Comparison of ENCODE assay signal across 8 cellular contexts in the genomic region with DNA sequence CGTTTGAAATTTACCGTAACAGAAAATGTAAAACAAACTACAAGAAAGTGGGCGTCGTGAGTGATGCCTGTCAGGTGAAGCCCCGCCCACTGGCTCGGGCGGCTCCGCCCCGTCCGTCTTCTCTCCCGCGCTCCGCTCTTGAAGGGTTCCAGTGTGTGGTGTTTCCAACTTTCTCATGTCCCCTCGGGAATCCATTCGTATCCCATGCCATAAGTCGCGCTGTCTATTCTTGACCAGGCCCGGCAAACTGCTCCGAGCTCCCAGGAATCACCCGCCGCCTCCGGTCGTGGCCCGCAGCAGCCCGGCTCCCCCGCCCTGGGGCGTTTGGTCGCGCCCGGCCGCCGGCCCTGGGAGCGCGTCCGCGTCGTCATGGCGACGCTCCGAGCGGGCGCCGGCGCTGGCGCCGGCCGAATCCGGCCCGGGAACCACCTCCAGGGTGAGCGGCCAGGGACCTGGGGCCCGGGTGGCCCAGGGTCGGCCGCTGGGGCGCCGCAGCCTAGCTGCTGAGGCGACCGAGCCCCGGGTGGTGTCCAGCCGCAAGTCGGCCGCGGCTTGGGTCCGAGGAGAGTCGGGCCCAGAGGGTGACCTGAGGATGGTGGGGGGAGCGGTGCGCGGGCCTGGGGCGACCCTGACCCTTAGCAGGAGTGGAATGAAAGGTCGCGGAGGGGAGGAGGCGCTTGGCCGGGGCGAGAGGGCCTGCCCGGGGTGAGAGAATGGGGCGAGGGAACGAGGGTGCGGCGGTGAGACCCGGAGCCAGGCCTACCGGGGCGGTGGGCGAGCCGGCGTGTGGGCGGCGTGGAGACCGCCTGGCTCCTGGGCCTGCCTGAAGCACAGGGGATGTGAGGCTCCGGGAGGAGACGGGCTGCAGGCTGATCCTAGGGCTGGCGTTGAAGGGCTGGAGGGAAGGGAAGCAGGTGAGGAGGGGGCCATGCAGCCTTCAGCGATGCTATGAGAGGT. TPM values are rescaled to one million over a fixed set of nuclear protein-coding genes. Genes with fewer than 3 reads are reported as not detected.
DNase-seq lines count a peak whose midpoint lies in the region; ATAC-seq and TF ChIP-seq lines count a peak whose summit lies in the region.

A gene (plus strand): TSS at position 375 of the 957 bp plus-strand sequence. CDS start 1,683 bp downstream, outside the sequence.

- TF ChIP-seq CTCF in activated B cell treated with CpG ODN at 0.5 μM for 24 hours (IDR thresholded peaks at IDR 0.05) (no peak), left lung (IDR thresholded peaks at IDR 0.05) (no peak)

- POLR2A ChIA-PET in activated B cell treated with CpG ODN at 0.5 μM for 24 hours (lab: Charles Lee) = no interaction called here

- no peaks in the 10 kb centered on the region for H3K9me3 Mint-ChIP-seq in activated B cell treated with CpG ODN at 0.5 μM for 24 hours
- H3K9me3 Mint-ChIP-seq in dendritic cell treated with granulocyte-macrophage colony-stimulating factor and Interleukin-4, amounts not matched to agents 40 ng/mL and 50 ng/mL, for 4 days = no peaks in the 10 kb centered on the region

- peaks cover 9% of the 10 kb centered on the region for H3K4me1 Mint-ChIP-seq in activated B cell treated with CpG ODN at 0.5 μM for 24 hours
- peaks cover 6% of the 10 kb centered on the region for H3K4me1 Mint-ChIP-seq in dendritic cell treated with granulocyte-macrophage colony-stimulating factor and Interleukin-4, amounts not matched to agents 40 ng/mL and 50 ng/mL, for 4 days (ENCODE audit: low read depth)

- no peaks in the 10 kb centered on the region for H3K36me3 ChIP-seq in left lung

- peak within 1 kb of the TSS; percentile 50 to 58 for H3K4me3 ChIP-seq in left lung

- H3K4me3 Mint-ChIP-seq in activated B cell treated with CpG ODN at 0.5 μM for 24 hours = peak within 1 kb of the TSS; percentile 68
- H3K4me3 Mint-ChIP-seq in dendritic cell treated with granulocyte-macrophage colony-stimulating factor and Interleukin-4, amounts not matched to agents 40 ng/mL and 50 ng/mL, for 4 days = peak within 1 kb of the TSS; percentile 71

- H3K27ac Mint-ChIP-seq in activated B cell treated with CpG ODN at 0.5 μM for 24 hours = no peak within 1 kb of the TSS
- H3K27ac Mint-ChIP-seq in dendritic cell treated with granulocyte-macrophage colony-stimulating factor and Interleukin-4, amounts not matched to agents 40 ng/mL and 50 ng/mL, for 4 days = no peak within 1 kb of the TSS

- intact Hi-C loops in activated B cell treated with CpG ODN at 0.5 μM for 24 hours (cut with micrococcal nuclease) (no loop called here), left lung (cut with DNase I) (no loop called here)
- intact Hi-C loops in dendritic cell treated with granulocyte-macrophage colony-stimulating factor and Interleukin-4, amounts not matched to agents 40 ng/mL and 50 ng/mL, for 4 days (cut with micrococcal nuclease) = no loop called here

- peaks cover 0 to 44% of the 10 kb centered on the region in 2 donors for H3K27me3 ChIP-seq in left lung

- H3K36me3 Mint-ChIP-seq in activated B cell treated with CpG ODN at 0.5 μM for 24 hours (ENCODE audit: low read depth) = no peaks in the 10 kb centered on the region
- H3K36me3 Mint-ChIP-seq in dendritic cell treated with granulocyte-macrophage colony-stimulating factor and Interleukin-4, amounts not matched to agents 40 ng/mL and 50 ng/mL, for 4 days (ENCODE audit: low read depth) = no peaks in the 10 kb centered on the region

- no peaks in the 10 kb centered on the region for H3K9me3 ChIP-seq in left lung

- H3K4me1 ChIP-seq in left lung = peaks cover 0 to 22% of the 10 kb centered on the region in 2 donors

- CTCF ChIA-PET in activated B cell treated with CpG ODN at 0.5 μM for 24 hours (lab: Charles Lee) = no interaction called here

- peak; percentile 49 for DNase-seq in DMS153 treated with DMSO at 0.1 percent for 48 hours (lab: John Stamatoyannopoulos, UW; ENCODE audit: unreplicated experiment)
- DNase-seq in MV-4-11 (lab: John Stamatoyannopoulos, UW) = peak; percentile 63
- peak; percentile 16 for DNase-seq in activated B cell treated with CpG ODN at 0.5 μM for 24 hours
- peak; percentile 76 to 88 for DNase-seq in left lung
- peak in 3 of 4 experiments; percentile 20 to 52 (median 39) for DNase-seq in stimulated activated CD4-positive, alpha-beta T cell treated with anti-CD3 and anti-CD28 coated beads, Interleukin-1b, Interleukin-23, amount 100 ng/mL, for 24 hours (ENCODE audit: low read depth in 4 of 4, low spot score in 1 of 4)
- no peak for DNase-seq in NCI-H2107 (lab: John Stamatoyannopoulos, UW)

- peaks cover 42% of the 10 kb centered on the region for H3K27me3 Mint-ChIP-seq in activated B cell treated with CpG ODN at 0.5 μM for 24 hours
- peaks cover 59% of the 10 kb centered on the region for H3K27me3 Mint-ChIP-seq in dendritic cell treated with granulocyte-macrophage colony-stimulating factor and Interleukin-4, amounts not matched to agents 40 ng/mL and 50 ng/mL, for 4 days

- peak within 1 kb of the TSS; percentile 78 to 87 for H3K27ac ChIP-seq in left lung

- ATAC-seq in GM21786 (IDR thresholded peaks at IDR 0.05; ENCODE audit: unreplicated experiment) (peak; percentile 62), activated B cell treated with CpG ODN at 0.5 μM for 24 hours (ENCODE audit: low read depth) (peak; percentile 65), left lung (peak; percentile 90)

RNA-seq across cellular contexts. Expression of the gene that starts here (rescaled TPM):
- total RNA-seq in activated B cell treated with CpG ODN at 0.5 μM for 24 hours (not detected in 2 replicates), left lung (10 to 100 TPM; 20.0 to 20.8 TPM)

Comparison
In these comparisons a context has a peak if more than half of its experiments do, and no peak if none do; other contexts are left out.
1. RNA of the gene that starts here (total RNA-seq): 20.0 to 20.8 TPM in left lung; not detected in activated B cell treated with CpG ODN at 0.5 μM for 24 hours; every median in the first group is over 10 times any median in the second.
2. Peak in DNase-seq and ATAC-seq in activated B cell treated with CpG ODN at 0.5 μM for 24 hours; RNA of the gene not detected or under 1 TPM.
3. Peak in every context shown above with its lines, with median percentiles within 50 percentile points of each other: ATAC-seq.